9 cellular contexts compared by ENCODE assay signal in genomic region chr12:123388948-123389559, GRCh38. TPM values are rescaled to one million over a fixed set of nuclear protein-coding genes. Genes with fewer than 3 reads are reported as not detected.
A peak's percentile ranks its signal among the peaks of the same experiment; 100 is the strongest.
DNase-seq lines count a peak whose midpoint lies in the region; ATAC-seq, FAIRE-seq and TF ChIP-seq lines count a peak whose summit lies in the region.
"Had no signal": no experiment of that assay in that cellular context is flagged by ENCODE, and none has a peak within 500 bp of the region (broad histone marks: within the 10 kb centered on the region; RNA-seq: fewer than 3 reads in every experiment).

No MANE protein-coding gene starts in this region.

- H3K27ac ChIP-seq in A673 (ENCODE audit: low read depth, low read length, poor library complexity, severe bottlenecking) (peak overlapping the region; percentile 89), SJCRH30 (no peak overlapping the region), keratinocyte (ENCODE audit: control insufficient read depth, insufficient read depth, low read length) (peak overlapping the region; percentile 47), urinary bladder (ENCODE audit: low read depth) (peak overlapping the region; percentile 83)

- CTCF ChIA-PET in A673 (lab: Charles Lee): interaction anchor here (1.2 kb wide), 1 partner anchor 23 kb away, joined by 3 read pairs; no protein-coding TSS in a partner anchor

- DNase-seq in A673 (ENCODE audit: low spot score) (peak; percentile 23), SJCRH30 (no peak), keratinocyte (ENCODE audit: low read depth, low spot score) (no peak), HuH-7 (ENCODE audit: low spot score) (no peak), NCI-H2171 (lab: John Stamatoyannopoulos, UW) (no peak), osteocyte (ENCODE audit: extremely low spot score, unreplicated experiment) (no peak)

- H3K4me1 ChIP-seq in A673 (ENCODE audit: insufficient read depth, low read length, poor library complexity, severe bottlenecking): peaks cover 18% of the 10 kb centered on the region
- peaks cover 12% of the 10 kb centered on the region for H3K4me1 ChIP-seq in SJCRH30
- peaks cover 31% of the 10 kb centered on the region for H3K4me1 ChIP-seq in keratinocyte (ENCODE audit: control insufficient read depth, extremely low read depth, insufficient read depth, low read length)
- H3K4me1 ChIP-seq in urinary bladder (ENCODE audit: insufficient read depth): no peaks in the 10 kb centered on the region

- no peaks in the 10 kb centered on the region for H3K27me3 Mint-ChIP-seq in osteocyte (ENCODE audit: unreplicated experiment)

- ATAC-seq in GM19324 (IDR thresholded peaks at IDR 0.05; ENCODE audit: low FRiP score, unreplicated experiment): peak; percentile 32

- POLR2A ChIA-PET in A673 (lab: Charles Lee; ENCODE audit: low non-redundant PET): no interaction called here

- FAIRE-seq in keratinocyte (lab: Jason Lieb, UNC): no peak

- WGBS in urinary bladder: under 1% methylated on average over 79 of the region's 102 CpGs

- H3K4me3 Mint-ChIP-seq in osteocyte (ENCODE audit: unreplicated experiment): no peak overlapping the region

- H4K20me1 ChIP-seq in keratinocyte (ENCODE audit: control insufficient read depth, extremely low read depth, insufficient read depth, low read length): peaks cover 4% of the 10 kb centered on the region

- peaks cover 13% of the 10 kb centered on the region for H3K36me3 Mint-ChIP-seq in osteocyte (ENCODE audit: unreplicated experiment)

- peaks cover 36% of the 10 kb centered on the region for H3K36me3 ChIP-seq in A673 (ENCODE audit: insufficient read depth, low read length, poor library complexity, severe bottlenecking)
- peaks cover 26% of the 10 kb centered on the region for H3K36me3 ChIP-seq in SJCRH30
- H3K36me3 ChIP-seq in keratinocyte (ENCODE audit: control insufficient read depth in 2 of 2, extremely low read depth in 1 of 2, insufficient read depth in 2 of 2, low read length in 2 of 2): peaks cover 14 to 22% of the 10 kb centered on the region in 2 experiments
- peaks cover 5% of the 10 kb centered on the region for H3K36me3 ChIP-seq in urinary bladder (ENCODE audit: insufficient read depth)

- H3K27me3 ChIP-seq in A673 (replicated peaks; ENCODE audit: insufficient read depth, low read depth, low read length, poor library complexity) (no peaks in the 10 kb centered on the region), SJCRH30 (no peaks in the 10 kb centered on the region), keratinocyte (ENCODE audit: control insufficient read depth, extremely low read depth, insufficient read depth, low read length) (no peaks in the 10 kb centered on the region)

- H3K9me3 ChIP-seq in A673 (ENCODE audit: low read depth, low read length, poor library complexity, severe bottlenecking): no peaks in the 10 kb centered on the region
- no peaks in the 10 kb centered on the region for H3K9me3 ChIP-seq in SJCRH30 (replicated peaks)
- no peaks in the 10 kb centered on the region for H3K9me3 ChIP-seq in keratinocyte (ENCODE audit: control insufficient read depth, low read depth, low read length)

- H3K4me3 ChIP-seq in A673 (ENCODE audit: low read depth, low read length, poor library complexity, severe bottlenecking) (peak overlapping the region; percentile 77), SJCRH30 (peak overlapping the region; percentile 69), keratinocyte (ENCODE audit: control insufficient read depth in 2 of 3, extremely low read depth in 1 of 3, insufficient read depth in 2 of 3, low read depth in 1 of 3, low read length in 3 of 3) (peak overlapping the region; percentile 55 to 77 (median 62)), urinary bladder (ENCODE audit: low read depth, low read length) (peak overlapping the region; percentile 96)

- no peak overlapping the region for H3K27ac Mint-ChIP-seq in osteocyte (ENCODE audit: unreplicated experiment)

- no peak for TF ChIP-seq CTCF in A673 (conservative IDR thresholded peaks at IDR 0.05; ENCODE audit: low read depth, low read length)
- TF ChIP-seq CTCF in keratinocyte (optimal IDR thresholded peaks at IDR 0.05 in 1 of 3, IDR thresholded peaks at IDR 0.05 in 1 of 3, conservative IDR thresholded peaks at IDR 0.05 in 1 of 3; ENCODE audit: extremely low read depth in 1 of 3, insufficient read depth in 2 of 3, low read length in 3 of 3): no peak
- no peak for TF ChIP-seq CTCF in osteocyte (IDR thresholded peaks at IDR 0.05)

- no peaks in the 10 kb centered on the region for H3K9me3 Mint-ChIP-seq in osteocyte (ENCODE audit: unreplicated experiment)
- H3K9me3 Mint-ChIP-seq: activated naive CD4-positive, alpha-beta T cell treated with anti-CD3 and anti-CD28 coated beads, Interleukin-2, amount 50 U/mL, for 72 hours had no signal

- BruUV-seq in A673 (replicated peaks; lab: Mats Ljungman, UMichigan): no TSS peak

- dilution Hi-C loops in keratinocyte (cut with MboI; ENCODE audit: extremely low pct_ligation_motif_present, low sequenced_read_pairs): no loop called here

- H3K79me2 ChIP-seq in keratinocyte (ENCODE audit: control insufficient read depth, insufficient read depth, low read length): peaks cover 54% of the 10 kb centered on the region

- no peaks in the 10 kb centered on the region for H3K9me1 ChIP-seq in keratinocyte (ENCODE audit: control insufficient read depth, extremely low read depth, insufficient read depth, low read length)

- no peak overlapping the region for H3K4me2 ChIP-seq in keratinocyte (ENCODE audit: control insufficient read depth, extremely low read depth, insufficient read depth, low read depth, low read length)

- no peak overlapping the region for H2AFZ ChIP-seq in keratinocyte (ENCODE audit: control insufficient read depth, low read length)

- H3K9ac ChIP-seq in keratinocyte (ENCODE audit: control insufficient read depth, extremely low read depth, insufficient read depth, low read length): peak overlapping the region; percentile 76

- H3K4me1 Mint-ChIP-seq in osteocyte (ENCODE audit: unreplicated experiment): peaks cover 32% of the 10 kb centered on the region

- intact Hi-C loops in A673 (cut with micrococcal nuclease; ENCODE audit: unreplicated experiment): loop anchor here (2.0 to 5.0 kb wide), 2 partner anchors 156 to 193 kb away; partner anchors contain the start of genes MPHOSPH9, MTRFR and TMED2

RNA-seq across cellular contexts. Expression of gene KMT5A, which starts 5.1 kb away (rescaled TPM):
- total RNA-seq in A673 (2021) (98.6 and 104 TPM in 2 replicates), urinary bladder (42.3 TPM), osteocyte (42.5 and 45.6 TPM in 2 replicates)
- total RNA-seq in SJCRH30 (2014; rRNA removed; shearing (Covaris generic)): 43.6 and 53.5 TPM in 2 replicates
- polyA plus RNA-seq in keratinocyte (19.4 to 39.2 TPM (median 28.6 TPM) in 3 replicates), urinary bladder (29.1 TPM)
- 38.0 TPM for polyA plus RNA-seq in keratinocyte (2011; ENCODE audit: low read depth)
- 32.0 and 35.0 TPM in 2 replicates for polyA plus RNA-seq in keratinocyte (2011; cell fraction: cytosol; rRNA removed)
- polyA plus RNA-seq in keratinocyte (2011; cell fraction: nucleus; rRNA removed): 32.9 and 35.2 TPM in 2 replicates
- 28.7 and 34.0 TPM in 2 replicates for polyA plus RNA-seq in keratinocyte (2012; ENCODE audit: low replicate concordance)
- polyA minus RNA-seq in keratinocyte: 11.3 to 18.4 TPM (median 18.2 TPM) in 3 replicates
- polyA minus RNA-seq in keratinocyte (2011; cell fraction: cytosol; rRNA and poly(A)+ RNA removed): 21.7 TPM
- polyA minus RNA-seq in keratinocyte (2011; cell fraction: nucleus; rRNA and poly(A)+ RNA removed): 10.3 and 15.3 TPM in 2 replicates

RNA-seq across cellular contexts. Expression of gene SBNO1, which starts 24.4 kb away (rescaled TPM):
- total RNA-seq in A673 (2021): 54.9 and 58.6 TPM in 2 replicates
- 38.4 and 40.8 TPM in 2 replicates for total RNA-seq in SJCRH30 (2014; rRNA removed; shearing (Covaris generic))
- 11.0 to 18.4 TPM (median 12.0 TPM) in 3 replicates for polyA plus RNA-seq in keratinocyte
- polyA plus RNA-seq in keratinocyte (2011; ENCODE audit: low read depth): 40.5 TPM
- polyA plus RNA-seq in keratinocyte (2011; cell fraction: cytosol; rRNA removed): 7.3 and 11.4 TPM in 2 replicates
- 11.7 and 15.2 TPM in 2 replicates for polyA plus RNA-seq in keratinocyte (2011; cell fraction: nucleus; rRNA removed)
- polyA plus RNA-seq in keratinocyte (2012; ENCODE audit: low replicate concordance): 19.2 and 21.2 TPM in 2 replicates
- polyA minus RNA-seq in keratinocyte: 9.0 to 42.9 TPM (median 18.4 TPM) in 3 replicates
- 14.4 TPM for polyA minus RNA-seq in keratinocyte (2011; cell fraction: cytosol; rRNA and poly(A)+ RNA removed)
- polyA minus RNA-seq in keratinocyte (2011; cell fraction: nucleus; rRNA and poly(A)+ RNA removed): 14.5 and 32.3 TPM in 2 replicates
- total RNA-seq in urinary bladder: 30.2 TPM
- 7.1 TPM for polyA plus RNA-seq in urinary bladder
- total RNA-seq in osteocyte: 34.8 and 36.0 TPM in 2 replicates

RNA-seq across cellular contexts. Expression of gene RILPL2, which starts 47.4 kb away (rescaled TPM):
- total RNA-seq in A673 (2021) (1.7 and 1.9 TPM in 2 replicates), urinary bladder (3.2 TPM), osteocyte (4.1 and 4.4 TPM in 2 replicates)
- 1.8 and 2.2 TPM in 2 replicates for total RNA-seq in SJCRH30 (2014; rRNA removed; shearing (Covaris generic))
- polyA plus RNA-seq in keratinocyte (2.1 to 3.6 TPM (median 3.2 TPM) in 3 replicates), urinary bladder (7.1 TPM)
- 0.79 TPM for polyA plus RNA-seq in keratinocyte (2011; ENCODE audit: low read depth)
- polyA plus RNA-seq in keratinocyte (2011; cell fraction: cytosol; rRNA removed): 3.3 TPM in 2 replicates
- 2.0 TPM in 2 replicates for polyA plus RNA-seq in keratinocyte (2011; cell fraction: nucleus; rRNA removed)
- polyA plus RNA-seq in keratinocyte (2012; ENCODE audit: low replicate concordance): 1.4 and 3.8 TPM in 2 replicates
- 1.1 to 1.7 TPM (median 1.3 TPM) in 3 replicates for polyA minus RNA-seq in keratinocyte
- polyA minus RNA-seq in keratinocyte (2011; cell fraction: cytosol; rRNA and poly(A)+ RNA removed): 1.5 TPM
- polyA minus RNA-seq in keratinocyte (2011; cell fraction: nucleus; rRNA and poly(A)+ RNA removed): 0.53 and 0.70 TPM in 2 replicates
